Comparison of ENCODE assay signal across 18 cellular contexts in the genomic region with DNA sequence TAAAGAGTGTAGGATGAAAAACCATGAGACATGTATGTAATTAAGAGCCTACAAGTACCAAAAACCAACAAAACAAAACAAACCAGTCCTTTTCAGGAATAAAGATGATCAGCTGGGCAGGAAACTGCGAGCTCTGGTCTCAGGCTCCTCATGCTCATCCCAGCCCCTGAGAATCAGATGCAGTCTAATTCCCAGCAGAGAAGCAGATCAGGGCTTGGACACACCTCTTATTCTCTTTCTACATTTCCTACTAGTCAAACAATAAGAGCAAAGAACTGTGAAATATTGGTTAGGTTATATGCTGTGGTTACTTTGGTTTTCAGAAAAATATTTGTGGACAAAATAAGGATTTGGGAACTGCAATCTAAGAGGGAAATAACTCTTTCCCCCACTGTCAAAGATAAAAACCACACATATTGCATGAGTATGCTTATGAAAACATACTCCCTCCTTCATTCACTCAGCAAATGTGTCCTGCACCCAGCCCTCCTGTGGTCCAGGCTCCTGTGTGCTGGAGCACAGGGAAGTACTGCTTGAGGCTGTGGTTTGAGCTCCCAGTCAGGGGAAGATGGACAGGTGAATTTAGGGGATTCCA.
DNase-seq lines count a peak whose midpoint lies in the region; ATAC-seq and TF ChIP-seq lines count a peak whose summit lies in the region.
"Had no signal": no experiment of that assay in that cellular context is flagged by ENCODE, and none has a peak within 500 bp of the region (broad histone marks: within the 10 kb centered on the region; RNA-seq: fewer than 3 reads in every experiment).

No MANE protein-coding gene starts in this region.

- H3K4me3 ChIP-seq in AG10803 (ENCODE audit: low read length) (no peak overlapping the region), left lung (no peak overlapping the region), endodermal cell (ENCODE audit: low read length) (no peak overlapping the region), psoas muscle (no peak overlapping the region)
- no peak overlapping the region for H3K4me3 ChIP-seq in naive thymus-derived CD4-positive, alpha-beta T cell (ENCODE audit: low read length)

- POLR2A ChIA-PET in naive thymus-derived CD4-positive, alpha-beta T cell (lab: Charles Lee): no interaction called here

- peak; percentile 38 for ATAC-seq in left lung
- ATAC-seq in GM19467 (IDR thresholded peaks at IDR 0.05; ENCODE audit: unreplicated experiment): no peak
- no peak for ATAC-seq in naive thymus-derived CD4-positive, alpha-beta T cell
- no peak for ATAC-seq in psoas muscle
- ATAC-seq: HCT116 had no signal

- CTCF ChIA-PET in naive thymus-derived CD4-positive, alpha-beta T cell (lab: Charles Lee): interaction anchor here (0.7 kb wide), 1 partner anchor 18 kb away, joined by 3 read pairs; no protein-coding TSS in a partner anchor

- H3K27me3 Mint-ChIP-seq in naive thymus-derived CD4-positive, alpha-beta T cell: peaks cover 43 to 80% (median 75%) of the 10 kb centered on the region in 5 donors
- no peaks in the 10 kb centered on the region for H3K27me3 Mint-ChIP-seq in endodermal cell (ENCODE audit: insufficient read depth)

- H3K27ac ChIP-seq in left lung (no peak overlapping the region), endodermal cell (ENCODE audit: low read depth, low read length) (no peak overlapping the region), psoas muscle (no peak overlapping the region)
- H3K27ac ChIP-seq in naive thymus-derived CD4-positive, alpha-beta T cell (ENCODE audit: low read depth, low read length): no peak overlapping the region

- H3K27me3 ChIP-seq in left lung: peaks cover 0 to 88% of the 10 kb centered on the region in 2 donors
- H3K27me3 ChIP-seq in naive thymus-derived CD4-positive, alpha-beta T cell (ENCODE audit: control insufficient read depth in 2 of 2, insufficient read depth in 2 of 2, low read length in 2 of 2): peaks cover 0 to 12% of the 10 kb centered on the region in 2 donors
- no peaks in the 10 kb centered on the region for H3K27me3 ChIP-seq in endodermal cell (ENCODE audit: control insufficient read depth, insufficient read depth, low read length, poor library complexity, severe bottlenecking)
- H3K27me3 ChIP-seq in psoas muscle (ENCODE audit: insufficient read depth in 3 of 3, low read length in 2 of 3): peaks cover 0 to 9% (median 0%) of the 10 kb centered on the region in 3 donors

- peaks cover 0 to 3% (median 0%) of the 10 kb centered on the region in 5 donors for H3K36me3 Mint-ChIP-seq in naive thymus-derived CD4-positive, alpha-beta T cell
- H3K36me3 Mint-ChIP-seq in endodermal cell (ENCODE audit: low read depth): no peaks in the 10 kb centered on the region

- DNase-seq in AG10803 (ENCODE audit: low read depth) (peak; percentile 94), LHCN-M2 (ENCODE audit: low read depth) (peak; percentile 78), astrocyte of the hippocampus (ENCODE audit: low read depth, low spot score) (peak; percentile 83), left lung (no peak), endodermal cell (no peak), psoas muscle (no peak)
- no peak for DNase-seq in naive thymus-derived CD4-positive, alpha-beta T cell
- DNase-seq: activated CD4-positive, alpha-beta T cell treated with anti-CD3 and anti-CD28 coated beads, Interleukin-2, amount 10 ng/mL, durations not matched to agents 7 days and 5 days; activated naive CD4-positive, alpha-beta T cell treated with anti-CD3 and anti-CD28 coated beads for 36 hours; AML-193; effector CD8-positive, alpha-beta T cell; NCI-H1930; NCI-H510A; OCI-M1; stimulated activated naive CD4-positive, alpha-beta T cell treated with Interleukin-2 at 50 U/mL for 16 hours had no signal

- intact Hi-C loops in left lung (cut with DNase I) (no loop called here), psoas muscle (cut with DNase I) (no loop called here)
- intact Hi-C loops in naive thymus-derived CD4-positive, alpha-beta T cell (cut with micrococcal nuclease): no loop called here

- peaks cover 0 to 6% (median 0%) of the 10 kb centered on the region in 11 donors for H3K9me3 Mint-ChIP-seq in naive thymus-derived CD4-positive, alpha-beta T cell
- no peaks in the 10 kb centered on the region for H3K9me3 Mint-ChIP-seq in endodermal cell
- H3K9me3 Mint-ChIP-seq: activated CD4-positive, alpha-beta T cell treated with anti-CD3 and anti-CD28 coated beads, Interleukin-2, amount 10 ng/mL, durations not matched to agents 7 days and 5 days; activated naive CD4-positive, alpha-beta T cell treated with anti-CD3 and anti-CD28 coated beads for 36 hours had no signal

- H3K36me3 ChIP-seq in left lung (no peaks in the 10 kb centered on the region), endodermal cell (ENCODE audit: control insufficient read depth, insufficient read depth, low read length) (no peaks in the 10 kb centered on the region), psoas muscle (ENCODE audit: insufficient read depth in 1 of 2, low read depth in 1 of 2) (no peaks in the 10 kb centered on the region)
- no peaks in the 10 kb centered on the region for H3K36me3 ChIP-seq in naive thymus-derived CD4-positive, alpha-beta T cell (ENCODE audit: control insufficient read depth in 2 of 3, insufficient read depth in 3 of 3, low read length in 3 of 3)

- TF ChIP-seq CTCF in AG10803 (conservative IDR thresholded peaks at IDR 0.05; ENCODE audit: low read length) (peak; percentile 21; the same call in 1 of the 2 replicates), left lung (IDR thresholded peaks at IDR 0.05) (no peak), endodermal cell (conservative IDR thresholded peaks at IDR 0.05) (no peak), psoas muscle (IDR thresholded peaks at IDR 0.05) (no peak)

- 80 to 96% methylated on average over 1 of the region's 1 CpG for WGBS in endodermal cell (ENCODE audit: insufficient coverage in 1 of 2, insufficient read length in 1 of 2), 2 experiments
- 89 to 100% (median 96%) methylated on average over 1 of the region's 1 CpG for WGBS in psoas muscle, 3 donors

- no peak overlapping the region for H3K27ac Mint-ChIP-seq in naive thymus-derived CD4-positive, alpha-beta T cell
- no peak overlapping the region for H3K27ac Mint-ChIP-seq in endodermal cell
- H3K27ac Mint-ChIP-seq: activated CD4-positive, alpha-beta T cell treated with anti-CD3 and anti-CD28 coated beads, Interleukin-2, amount 10 ng/mL, durations not matched to agents 7 days and 5 days; activated naive CD4-positive, alpha-beta T cell treated with anti-CD3 and anti-CD28 coated beads for 36 hours; progenitor cell of endocrine pancreas had no signal

- H3K4me1 Mint-ChIP-seq in naive thymus-derived CD4-positive, alpha-beta T cell: peaks cover 0 to 6% (median 0%) of the 10 kb centered on the region in 7 donors
- no peaks in the 10 kb centered on the region for H3K4me1 Mint-ChIP-seq in endodermal cell
- H3K4me1 Mint-ChIP-seq: activated CD4-positive, alpha-beta T cell treated with anti-CD3 and anti-CD28 coated beads, Interleukin-2, amount 10 ng/mL, durations not matched to agents 7 days and 5 days had no signal

- no peaks in the 10 kb centered on the region for H3K9me3 ChIP-seq in left lung
- no peaks in the 10 kb centered on the region for H3K9me3 ChIP-seq in naive thymus-derived CD4-positive, alpha-beta T cell (ENCODE audit: control insufficient read depth in 2 of 3, low read length in 3 of 3)
- H3K9me3 ChIP-seq in endodermal cell (ENCODE audit: control insufficient read depth, low read length): no peaks in the 10 kb centered on the region
- H3K9me3 ChIP-seq in psoas muscle: no peaks in the 10 kb centered on the region

- no peak overlapping the region for H3K9ac ChIP-seq in endodermal cell (ENCODE audit: extremely low read depth, low read length, poor library complexity, severe bottlenecking)

- no peak overlapping the region for H3K4me3 Mint-ChIP-seq in naive thymus-derived CD4-positive, alpha-beta T cell
- no peak overlapping the region for H3K4me3 Mint-ChIP-seq in endodermal cell
- H3K4me3 Mint-ChIP-seq: activated CD4-positive, alpha-beta T cell treated with anti-CD3 and anti-CD28 coated beads, Interleukin-2, amount 10 ng/mL, durations not matched to agents 7 days and 5 days; activated naive CD4-positive, alpha-beta T cell treated with anti-CD3 and anti-CD28 coated beads for 36 hours had no signal

- H3K4me1 ChIP-seq in left lung: no peaks in the 10 kb centered on the region
- H3K4me1 ChIP-seq in naive thymus-derived CD4-positive, alpha-beta T cell (ENCODE audit: control insufficient read depth in 2 of 2, insufficient read depth in 2 of 2, low read length in 2 of 2): no peaks in the 10 kb centered on the region
- H3K4me1 ChIP-seq in endodermal cell (ENCODE audit: control insufficient read depth, insufficient read depth, low read length): no peaks in the 10 kb centered on the region
- H3K4me1 ChIP-seq in psoas muscle: no peaks in the 10 kb centered on the region

Comparison
In these comparisons a context has a peak if more than half of its experiments do, and no peak if none do; other contexts are left out.
1. DNase-seq: peak in AG10803 (single experiment), LHCN-M2 (single experiment) and astrocyte of the hippocampus (single experiment); none in left lung (0 of 2), naive thymus-derived CD4-positive, alpha-beta T cell (0 of 9), endodermal cell (single experiment) and psoas muscle (0 of 2).